ENCODE assay signal across 8 cellular contexts in the genomic region with DNA sequence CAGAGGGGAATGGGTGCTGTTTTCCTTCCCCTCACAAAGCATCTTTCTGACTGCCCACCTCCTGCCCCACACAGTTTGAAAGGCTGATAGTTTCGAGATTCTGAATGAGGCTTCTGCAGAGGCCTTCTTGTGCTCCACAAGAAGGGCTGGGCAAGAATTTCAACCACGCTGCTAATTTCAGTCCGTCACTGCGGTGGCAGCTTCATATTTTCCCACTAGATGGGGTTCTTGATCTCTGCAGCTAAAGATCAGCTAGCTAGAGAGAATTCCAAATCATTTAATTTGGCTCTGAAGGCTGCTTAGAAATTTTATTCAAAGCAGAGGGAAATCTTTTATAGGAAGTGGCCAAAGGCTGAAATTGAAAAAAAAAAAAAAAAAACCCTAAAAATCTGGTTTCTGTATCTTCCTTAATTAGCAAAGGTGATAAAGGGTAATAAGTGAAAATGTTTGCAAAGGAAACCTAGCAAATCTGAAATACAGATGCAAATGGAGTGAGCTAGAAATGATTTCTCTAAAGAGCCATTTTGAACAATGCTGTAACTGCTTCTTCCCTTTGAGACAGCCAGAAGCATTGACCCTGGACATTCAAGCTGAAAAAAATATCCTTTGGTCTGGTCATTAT. TPM values are rescaled to one million over a fixed set of nuclear protein-coding genes. Genes with fewer than 3 reads are reported as not detected.
DNase-seq lines count a peak whose midpoint lies in the region; ATAC-seq and TF ChIP-seq lines count a peak whose summit lies in the region.

No MANE protein-coding gene starts in this region.

- H3K4me3 ChIP-seq in H7 (ENCODE audit: insufficient read depth, low read depth, low read length) = no peak overlapping the region
- no peak overlapping the region for H3K4me3 ChIP-seq in cardiac fibroblast (replicated peaks in 1 of 2; ENCODE audit: low read depth in 2 of 2, low read length in 2 of 2)

- DNase-seq in H7 (peak; percentile 62), NCI-H2227 treated with DMSO at 0.1 percent for 48 hours (lab: John Stamatoyannopoulos, UW) (peak; percentile 30), cardiac fibroblast (ENCODE audit: low read depth in 2 of 2) (peak; percentile 77 to 81), kidney glomerular epithelial cell (lab: John Stamatoyannopoulos, UW) (peak; percentile 42), ureter (ENCODE audit: low spot score) (peak; percentile 54), MV-4-11 (lab: John Stamatoyannopoulos, UW) (no peak), mesenteric fat pad (ENCODE audit: low spot score) (no peak)

- ATAC-seq in HG02852 (IDR thresholded peaks at IDR 0.05; ENCODE audit: unreplicated experiment) = no peak

- H3K27me3 ChIP-seq in H7 (ENCODE audit: control insufficient read depth, insufficient read depth, low read length) = no peaks in the 10 kb centered on the region

- TF ChIP-seq CTCF in cardiac fibroblast (IDR thresholded peaks at IDR 0.05; ENCODE audit: low read depth, low read length) = peak; percentile 77

- no peaks in the 10 kb centered on the region for H3K36me3 ChIP-seq in H7 (replicated peaks; ENCODE audit: control insufficient read depth, insufficient read depth, low read length)

RNA-seq across cellular contexts. Expression of gene C13orf42, which starts 38.0 kb away (rescaled TPM):
- 5.9 and 6.0 TPM in 2 replicates for total RNA-seq in H7 (2014; rRNA removed; shearing (Covaris generic))
- total RNA-seq in ureter = not detected
- not detected for total RNA-seq in mesenteric fat pad

Comparison
In these comparisons a context has a peak if more than half of its experiments do, and no peak if none do; other contexts are left out.
1. DNase-seq: peak in H7 (single experiment), NCI-H2227 treated with DMSO at 0.1 percent for 48 hours (single experiment), cardiac fibroblast (2 of 2), kidney glomerular epithelial cell (single experiment) and ureter (single experiment); none in MV-4-11 (single experiment) and mesenteric fat pad (single experiment).